ENCODE assay signal across 10 cellular contexts in genomic region chr19:23071087-23071511, GRCh38. TPM values are rescaled to one million over a fixed set of nuclear protein-coding genes. Genes with fewer than 3 reads are reported as not detected.
DNase-seq lines count a peak whose midpoint lies in the region; FAIRE-seq and TF ChIP-seq lines count a peak whose summit lies in the region.
"Had no signal": no experiment of that assay in that cellular context is flagged by ENCODE, and none has a peak within 500 bp of the region (broad histone marks: within the 10 kb centered on the region; RNA-seq: fewer than 3 reads in every experiment).

No MANE protein-coding gene starts in this region.

- H3K4me3 ChIP-seq in A673 (ENCODE audit: low read depth, low read length, poor library complexity, severe bottlenecking) (peak overlapping the region; percentile 15), coronary artery (peak overlapping the region; percentile 73), Peyer's patch (peak overlapping the region in 2 of 4 donors; percentile 32 to 39)
- no peak overlapping the region for H3K4me3 ChIP-seq in CD8-positive, alpha-beta memory T cell (ENCODE audit: low read length)

- no peak overlapping the region for H3K27ac Mint-ChIP-seq in CD8-positive, alpha-beta memory T cell
- H3K27ac Mint-ChIP-seq: progenitor cell of endocrine pancreas had no signal

- no peak for TF ChIP-seq POLR2A in Peyer's patch (IDR thresholded peaks at IDR 0.05)

- DNase-seq in A673 (ENCODE audit: low spot score) (peak; percentile 15), GM18507 (ENCODE audit: extremely low spot score, insufficient read length, low read depth) (no peak), coronary artery (ENCODE audit: low spot score) (no peak), mucosa of gallbladder (ENCODE audit: low spot score) (peak; percentile 11), NCI-H2196 treated with DMSO at 0.1 percent for 48 hours (lab: John Stamatoyannopoulos, UW; ENCODE audit: unreplicated experiment) (no peak), Peyer's patch (no peak), COLO829 (ENCODE audit: low spot score) (no peak)
- no peak for DNase-seq in CD8-positive, alpha-beta memory T cell

- H3K27me3 ChIP-seq in A673 (replicated peaks; ENCODE audit: insufficient read depth, low read depth, low read length, poor library complexity) (no peaks in the 10 kb centered on the region), Peyer's patch (no peaks in the 10 kb centered on the region)
- H3K27me3 ChIP-seq in CD8-positive, alpha-beta memory T cell (ENCODE audit: insufficient read depth, low read length, poor library complexity, severe bottlenecking): no peaks in the 10 kb centered on the region

- POLR2A ChIA-PET in A673 (lab: Charles Lee; ENCODE audit: low non-redundant PET): no interaction called here
- POLR2A ChIA-PET in CD8-positive, alpha-beta memory T cell (lab: Charles Lee): no interaction called here

- CTCF ChIA-PET in A673 (lab: Charles Lee): no interaction called here
- CTCF ChIA-PET in CD8-positive, alpha-beta memory T cell (lab: Charles Lee): no interaction called here

- H3K36me3 Mint-ChIP-seq in CD8-positive, alpha-beta memory T cell: peaks cover 0 to 4% (median 0%) of the 10 kb centered on the region in 3 donors

- H3K27ac ChIP-seq in A673 (ENCODE audit: low read depth, low read length, poor library complexity, severe bottlenecking) (no peak overlapping the region), coronary artery (no peak overlapping the region), Peyer's patch (no peak overlapping the region)
- no peak overlapping the region for H3K27ac ChIP-seq in CD8-positive, alpha-beta memory T cell (ENCODE audit: low read depth, low read length)

- TF ChIP-seq CTCF in A673 (conservative IDR thresholded peaks at IDR 0.05; ENCODE audit: low read depth, low read length): no peak
- TF ChIP-seq CTCF in coronary artery (IDR thresholded peaks at IDR 0.05): no peak
- TF ChIP-seq CTCF in Peyer's patch (IDR thresholded peaks at IDR 0.05): no peak

- peak overlapping the region in 1 of 7 donors; percentile 25 for H3K4me3 Mint-ChIP-seq in CD8-positive, alpha-beta memory T cell

- H3K4me1 ChIP-seq in A673 (ENCODE audit: insufficient read depth, low read length, poor library complexity, severe bottlenecking) (no peaks in the 10 kb centered on the region), Peyer's patch (peaks cover 0 to 7% (median 0%) of the 10 kb centered on the region in 4 donors)
- no peaks in the 10 kb centered on the region for H3K4me1 ChIP-seq in CD8-positive, alpha-beta memory T cell (ENCODE audit: insufficient read depth, low read length)

- H3K4me1 Mint-ChIP-seq in CD8-positive, alpha-beta memory T cell: peaks cover 0 to 5% (median 3%) of the 10 kb centered on the region in 3 donors

- peaks cover 9 to 28% (median 15%) of the 10 kb centered on the region in 5 donors for H3K9me3 Mint-ChIP-seq in CD8-positive, alpha-beta memory T cell

- peaks cover 21 to 26% of the 10 kb centered on the region in 2 donors for H3K27me3 Mint-ChIP-seq in CD8-positive, alpha-beta memory T cell

- no TSS peak for BruUV-seq in A673 (replicated peaks; lab: Mats Ljungman, UMichigan)

- H3K36me3 ChIP-seq in A673 (ENCODE audit: insufficient read depth, low read length, poor library complexity, severe bottlenecking) (no peaks in the 10 kb centered on the region), Peyer's patch (no peaks in the 10 kb centered on the region)
- H3K36me3 ChIP-seq in CD8-positive, alpha-beta memory T cell (ENCODE audit: insufficient read depth, low read length): no peaks in the 10 kb centered on the region

- peaks cover 10% of the 10 kb centered on the region for H3K9me3 ChIP-seq in A673 (ENCODE audit: low read depth, low read length, poor library complexity, severe bottlenecking)
- H3K9me3 ChIP-seq in Peyer's patch: peaks cover 0 to 14% (median 3%) of the 10 kb centered on the region in 4 donors
- no peaks in the 10 kb centered on the region for H3K9me3 ChIP-seq in CD8-positive, alpha-beta memory T cell (ENCODE audit: low read length)

- intact Hi-C loops in A673 (cut with micrococcal nuclease; ENCODE audit: unreplicated experiment): no loop called here

- peak; percentile 100 for FAIRE-seq in GM18507 (lab: Jason Lieb, UNC)
- FAIRE-seq: colon had no signal

RNA-seq across cellular contexts. Expression of gene ZNF730, which starts 45.7 kb away (rescaled TPM):
- total RNA-seq in A673 (2021): 7.6 and 8.7 TPM in 2 replicates
- total RNA-seq in mucosa of gallbladder: 0.20 TPM
- not detected for total RNA-seq in Peyer's patch
- total RNA-seq in CD8-positive, alpha-beta memory T cell: under 1 TPM; 0.51 to 0.57 TPM
- polyA plus RNA-seq in CD8-positive, alpha-beta memory T cell: not detected

Comparison
In these comparisons a context has a peak if more than half of its experiments do, and no peak if none do; other contexts are left out.
1. DNase-seq: peak in A673 (single experiment) and mucosa of gallbladder (single experiment); none in GM18507 (single experiment), coronary artery (single experiment), NCI-H2196 treated with DMSO at 0.1 percent for 48 hours (single experiment), Peyer's patch (0 of 3), CD8-positive, alpha-beta memory T cell (0 of 5) and COLO829 (single experiment).